Comparison of ENCODE assay signal across 1 cellular context in the genomic region with DNA sequence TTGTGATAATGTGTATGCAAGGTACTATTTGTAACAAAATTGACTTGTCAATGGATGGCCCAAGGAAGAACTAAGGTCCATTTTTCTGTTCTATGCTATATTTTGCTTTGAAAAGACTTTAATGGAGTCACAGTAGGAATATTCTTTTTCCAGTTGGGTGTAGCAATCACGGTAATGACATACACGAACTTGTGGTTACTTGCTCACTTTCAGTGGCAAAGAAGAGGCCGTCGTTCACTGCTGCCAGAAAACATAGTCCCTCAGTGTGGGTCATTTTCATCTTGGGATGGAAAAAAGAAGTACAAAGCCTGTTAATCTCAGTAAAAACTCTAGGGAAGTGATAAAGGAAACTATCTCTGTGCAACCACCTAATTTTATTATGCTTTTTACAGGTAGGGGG.
TF ChIP-seq lines count a peak whose summit lies in the region.

No MANE protein-coding gene starts in this region.

TF ChIP-seq in A549, 52 proteins besides CTCF, POLR2A, EP300 and RAD21 (continued from another document):
- TF ChIP-seq CBX2 (IDR thresholded peaks at IDR 0.05; ENCODE audit: borderline replicate concordance, low read depth) (no peak), RARB (CRISPR knock-in tag; IDR thresholded peaks at IDR 0.05) (no peak), NFE2L2 (conservative IDR thresholded peaks at IDR 0.05; ENCODE audit: low read length) (no peak), TFCP2L1 (CRISPR knock-in tag; IDR thresholded peaks at IDR 0.05) (no peak), ZC3H11A (IDR thresholded peaks at IDR 0.05) (no peak)
